ENCODE assay signal across 8 cellular contexts in the genomic region with DNA sequence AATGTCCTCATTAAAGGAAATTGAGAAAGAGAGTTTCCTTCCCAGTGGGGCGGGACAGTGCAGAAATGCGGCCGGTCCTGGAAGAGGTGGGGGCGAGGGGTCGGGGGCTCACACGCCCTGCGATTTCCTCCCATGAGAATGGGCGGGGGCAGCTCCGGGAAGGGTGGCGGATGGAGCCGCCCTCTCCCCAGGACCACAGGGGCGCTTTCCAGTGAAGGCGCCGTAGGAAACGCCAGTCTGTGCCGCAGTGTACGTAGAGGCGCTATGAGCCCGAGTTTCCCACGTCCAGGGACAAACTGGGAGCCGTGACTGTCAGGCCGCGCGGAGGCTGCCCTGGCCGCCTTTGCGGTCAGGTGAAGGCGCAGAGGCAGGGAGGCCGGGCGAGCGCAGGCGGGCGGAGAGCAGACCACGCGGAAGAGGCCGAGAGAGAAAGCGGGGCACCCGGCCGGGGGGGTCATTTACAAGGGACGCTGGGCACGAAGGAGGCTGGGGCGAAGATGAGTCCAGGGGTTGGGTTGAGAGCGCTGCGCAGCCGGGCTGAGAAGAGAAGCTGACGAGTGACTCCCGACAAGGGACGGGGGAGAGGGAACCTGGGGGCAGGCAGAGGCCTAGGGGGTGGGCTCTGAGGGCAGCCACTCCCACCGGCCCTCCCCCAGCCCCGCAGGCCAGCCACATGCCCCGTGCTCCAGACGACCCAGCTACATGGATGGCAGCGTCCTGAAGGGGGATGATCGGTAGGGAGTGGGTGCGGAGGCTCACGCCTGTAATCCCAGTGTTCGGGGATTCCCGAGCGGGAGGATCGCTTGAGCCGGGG. TPM values are rescaled to one million over a fixed set of nuclear protein-coding genes. Genes with fewer than 3 reads are reported as not detected.
DNase-seq lines count a peak whose midpoint lies in the region; ATAC-seq and TF ChIP-seq lines count a peak whose summit lies in the region.

No MANE protein-coding gene starts in this region.

- ATAC-seq in CD4-positive, alpha-beta T cell (ENCODE audit: poor library complexity): peak; percentile 64
- peak; percentile 58 for ATAC-seq in GM19395 (IDR thresholded peaks at IDR 0.05; ENCODE audit: unreplicated experiment)
- ATAC-seq in stimulated activated effector memory CD8-positive, alpha-beta T cell treated with anti-CD3 and anti-CD28 coated beads, Interleukin-12 subunit alpha, Interleukin-12 subunit beta, amount 100 ng/mL, for 72 hours: peak; percentile 73

- intact Hi-C loops in CD4-positive, alpha-beta T cell (cut with DNase I, micrococcal nuclease): loop anchor here in 1 of 2 experiments (5.0 kb wide), 1 partner anchor 42 kb away; no protein-coding TSS in a partner anchor

- peaks cover 45% of the 10 kb centered on the region for H3K4me1 Mint-ChIP-seq in CD4-positive, alpha-beta T cell (ENCODE audit: low read depth)
- H3K4me1 Mint-ChIP-seq in endothelial cell (ENCODE audit: unreplicated experiment) (peaks cover 8% of the 10 kb centered on the region), mesothelial cell of epicardium (peaks cover 22% of the 10 kb centered on the region)
- H3K4me1 Mint-ChIP-seq in stimulated activated effector memory CD8-positive, alpha-beta T cell treated with anti-CD3 and anti-CD28 coated beads, Interleukin-12 subunit alpha, Interleukin-12 subunit beta, amount 100 ng/mL, for 72 hours: peaks cover 60% of the 10 kb centered on the region

- CTCF ChIA-PET in CD4-positive, alpha-beta T cell (lab: Charles Lee): no interaction called here

- no peaks in the 10 kb centered on the region for H3K9me3 Mint-ChIP-seq in CD4-positive, alpha-beta T cell
- H3K9me3 Mint-ChIP-seq in endothelial cell (ENCODE audit: unreplicated experiment) (no peaks in the 10 kb centered on the region), mesothelial cell of epicardium (no peaks in the 10 kb centered on the region)
- no peaks in the 10 kb centered on the region for H3K9me3 Mint-ChIP-seq in stimulated activated effector memory CD8-positive, alpha-beta T cell treated with anti-CD3 and anti-CD28 coated beads, Interleukin-12 subunit alpha, Interleukin-12 subunit beta, amount 100 ng/mL, for 72 hours

- H3K4me3 Mint-ChIP-seq in CD4-positive, alpha-beta T cell: peak overlapping the region; percentile 96
- peak overlapping the region; percentile 93 for H3K4me3 Mint-ChIP-seq in endothelial cell (ENCODE audit: unreplicated experiment)
- peak overlapping the region; percentile 78 for H3K4me3 Mint-ChIP-seq in mesothelial cell of epicardium
- peak overlapping the region; percentile 96 for H3K4me3 Mint-ChIP-seq in stimulated activated effector memory CD8-positive, alpha-beta T cell treated with anti-CD3 and anti-CD28 coated beads, Interleukin-12 subunit alpha, Interleukin-12 subunit beta, amount 100 ng/mL, for 72 hours

- peak overlapping the region; percentile 41 for H3K4me3 ChIP-seq in HL-60 (replicated peaks; ENCODE audit: insufficient read depth, low read length)

- POLR2A ChIA-PET in CD4-positive, alpha-beta T cell (lab: Charles Lee): no interaction called here

- H3K27ac ChIP-seq in CD4-positive, alpha-beta T cell (ENCODE audit: low read depth, low read length): peak overlapping the region; percentile 69
- peak overlapping the region; percentile 90 for H3K27ac ChIP-seq in HL-60 (replicated peaks)

- DNase-seq in CD4-positive, alpha-beta T cell: peak in 8 of 10 experiments; percentile 20 to 69 (median 44)
- DNase-seq in HL-60 (ENCODE audit: low read depth in 1 of 2, low spot score in 1 of 2) (peak in 1 of 2 experiments; percentile 64), endothelial cell (ENCODE audit: low spot score) (peak; percentile 68), mesothelial cell of epicardium (ENCODE audit: low spot score in 2 of 2, unreplicated experiment in 2 of 2) (peak; percentile 34 to 61), DMS 273 (lab: John Stamatoyannopoulos, UW; ENCODE audit: unreplicated experiment) (no peak)
- DNase-seq in activated CD8-positive, alpha-beta memory T cell treated with anti-CD3 and anti-CD28 coated beads for 1 hour (ENCODE audit: extremely low read depth in 1 of 2, low read depth in 1 of 2): peak; percentile 23 to 33
- DNase-seq in stimulated activated effector memory CD8-positive, alpha-beta T cell treated with anti-CD3 and anti-CD28 coated beads, Interleukin-12 subunit alpha, Interleukin-12 subunit beta, amount 100 ng/mL, for 72 hours (ENCODE audit: low spot score in 2 of 2): peak; percentile 28 to 76

- no peaks in the 10 kb centered on the region for H3K27me3 Mint-ChIP-seq in CD4-positive, alpha-beta T cell
- H3K27me3 Mint-ChIP-seq in endothelial cell (ENCODE audit: unreplicated experiment): peaks cover 18% of the 10 kb centered on the region
- H3K27me3 Mint-ChIP-seq in mesothelial cell of epicardium (ENCODE audit: low read depth): peaks cover 3% of the 10 kb centered on the region

- H3K9me3 ChIP-seq in CD4-positive, alpha-beta T cell (ENCODE audit: control insufficient read depth, low read length): no peaks in the 10 kb centered on the region

- no peak for TF ChIP-seq CTCF in CD4-positive, alpha-beta T cell (IDR thresholded peaks at IDR 0.05)
- no peak for TF ChIP-seq CTCF in HL-60 (IDR thresholded peaks at IDR 0.05; ENCODE audit: insufficient read depth, low read length)
- no peak for TF ChIP-seq CTCF in endothelial cell (IDR thresholded peaks at IDR 0.05; ENCODE audit: unreplicated experiment)
- TF ChIP-seq CTCF in mesothelial cell of epicardium (IDR thresholded peaks at IDR 0.05; ENCODE audit: unreplicated experiment): no peak

- H3K27ac Mint-ChIP-seq in CD4-positive, alpha-beta T cell: peak overlapping the region; percentile 92
- H3K27ac Mint-ChIP-seq in endothelial cell (ENCODE audit: unreplicated experiment) (peak overlapping the region; percentile 80), mesothelial cell of epicardium (peak overlapping the region; percentile 92)
- peak overlapping the region; percentile 98 for H3K27ac Mint-ChIP-seq in stimulated activated effector memory CD8-positive, alpha-beta T cell treated with anti-CD3 and anti-CD28 coated beads, Interleukin-12 subunit alpha, Interleukin-12 subunit beta, amount 100 ng/mL, for 72 hours

- H3K27me3 ChIP-seq in CD4-positive, alpha-beta T cell (ENCODE audit: control insufficient read depth, insufficient read depth, low read length): no peaks in the 10 kb centered on the region
- no peaks in the 10 kb centered on the region for H3K27me3 ChIP-seq in HL-60 (ENCODE audit: insufficient read depth, poor library complexity, severe bottlenecking)

- H3K36me3 Mint-ChIP-seq in CD4-positive, alpha-beta T cell (ENCODE audit: low read depth): no peaks in the 10 kb centered on the region
- H3K36me3 Mint-ChIP-seq in endothelial cell (ENCODE audit: low read depth, unreplicated experiment): peaks cover 5% of the 10 kb centered on the region
- H3K36me3 Mint-ChIP-seq in mesothelial cell of epicardium: no peaks in the 10 kb centered on the region
- H3K36me3 Mint-ChIP-seq in stimulated activated effector memory CD8-positive, alpha-beta T cell treated with anti-CD3 and anti-CD28 coated beads, Interleukin-12 subunit alpha, Interleukin-12 subunit beta, amount 100 ng/mL, for 72 hours: peaks cover 8% of the 10 kb centered on the region

RNA-seq across cellular contexts. Expression of a gene that starts 45.0 kb away (rescaled TPM):
- total RNA-seq in CD4-positive, alpha-beta T cell: 1 to 10 TPM; 2.7 to 4.2 TPM
- 0.18 TPM for total RNA-seq in endothelial cell (ENCODE audit: unreplicated experiment)
- 8.6 to 10.6 TPM (median 9.6 TPM) in 3 replicates for total RNA-seq in mesothelial cell of epicardium
